ENCODE assay signal across 1 cellular context in the genomic region with DNA sequence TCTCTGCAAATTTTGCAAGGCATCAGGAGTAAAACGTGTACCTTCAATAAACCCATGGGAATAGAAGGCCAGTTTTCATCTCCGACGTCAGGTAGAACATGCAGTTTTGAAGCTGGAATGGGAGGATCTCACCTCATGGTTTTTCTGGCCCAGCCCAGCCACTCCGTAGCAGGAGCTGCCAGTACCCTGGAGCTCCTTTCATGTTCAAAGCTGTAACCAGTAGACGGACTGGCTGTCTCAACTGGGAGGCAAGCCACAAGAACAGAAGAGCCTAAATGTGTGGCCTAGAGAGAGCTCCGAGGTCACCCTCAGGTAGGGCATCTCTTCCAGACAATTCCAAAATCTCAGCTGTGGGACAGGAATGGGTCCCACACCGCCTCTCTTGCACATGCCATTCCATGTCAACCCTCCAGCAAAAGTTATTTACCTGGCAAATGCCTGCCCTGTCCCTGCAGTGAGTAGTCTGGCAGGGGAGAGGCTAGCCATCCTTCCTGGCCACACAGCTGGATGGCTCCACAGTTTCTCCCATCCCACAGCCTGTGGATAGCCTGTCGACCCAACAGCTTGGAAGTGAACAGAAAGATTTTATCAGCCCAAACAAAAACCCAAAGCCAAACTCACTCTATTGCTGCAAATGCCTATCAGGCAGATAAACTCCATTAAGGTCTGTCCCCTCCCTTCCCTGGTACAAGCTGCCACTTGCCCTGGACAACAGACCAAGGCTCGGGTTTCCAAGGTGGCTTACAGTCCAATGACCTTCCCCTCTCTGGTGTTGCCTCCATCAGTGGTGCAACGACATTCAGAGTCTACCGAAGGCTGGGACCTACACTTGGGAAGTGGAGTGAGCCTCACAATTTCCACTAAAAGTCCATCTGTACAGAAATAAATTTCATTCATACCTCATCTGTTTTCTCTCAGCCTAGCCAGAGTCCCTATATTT.
TF ChIP-seq lines count a peak whose summit lies in the region.

No MANE protein-coding gene starts in this region.

TF ChIP-seq in WTC11, 78 proteins besides CTCF, POLR2A, EP300 and RAD21 (continued from another document):
- TF ChIP-seq ZNF317 (CRISPR knock-in tag; IDR thresholded peaks at IDR 0.05; ENCODE audit: borderline replicate concordance, low read depth): no peak
- TF ChIP-seq, protein P1, sequence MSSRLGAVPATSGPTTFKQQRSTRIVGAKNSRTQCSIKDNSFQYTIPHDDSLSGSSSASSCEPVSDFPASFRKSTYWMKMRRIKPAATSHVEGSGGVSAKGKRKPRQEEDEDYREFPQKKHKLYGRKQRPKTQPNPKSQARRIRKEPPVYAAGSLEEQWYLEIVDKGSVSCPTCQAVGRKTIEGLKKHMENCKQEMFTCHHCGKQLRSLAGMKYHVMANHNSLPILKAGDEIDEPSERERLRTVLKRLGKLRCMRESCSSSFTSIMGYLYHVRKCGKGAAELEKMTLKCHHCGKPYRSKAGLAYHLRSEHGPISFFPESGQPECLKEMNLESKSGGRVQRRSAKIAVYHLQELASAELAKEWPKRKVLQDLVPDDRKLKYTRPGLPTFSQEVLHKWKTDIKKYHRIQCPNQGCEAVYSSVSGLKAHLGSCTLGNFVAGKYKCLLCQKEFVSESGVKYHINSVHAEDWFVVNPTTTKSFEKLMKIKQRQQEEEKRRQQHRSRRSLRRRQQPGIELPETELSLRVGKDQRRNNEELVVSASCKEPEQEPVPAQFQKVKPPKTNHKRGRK (CRISPR knock-in tag; IDR thresholded peaks at IDR 0.05; ENCODE audit: borderline replicate concordance): no peak
- TF ChIP-seq, protein P2, sequence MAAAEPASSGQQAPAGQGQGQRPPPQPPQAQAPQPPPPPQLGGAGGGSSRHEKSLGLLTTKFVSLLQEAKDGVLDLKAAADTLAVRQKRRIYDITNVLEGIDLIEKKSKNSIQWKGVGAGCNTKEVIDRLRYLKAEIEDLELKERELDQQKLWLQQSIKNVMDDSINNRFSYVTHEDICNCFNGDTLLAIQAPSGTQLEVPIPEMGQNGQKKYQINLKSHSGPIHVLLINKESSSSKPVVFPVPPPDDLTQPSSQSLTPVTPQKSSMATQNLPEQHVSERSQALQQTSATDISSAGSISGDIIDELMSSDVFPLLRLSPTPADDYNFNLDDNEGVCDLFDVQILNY (CRISPR knock-in tag; IDR thresholded peaks at IDR 0.05): no peak
- TF ChIP-seq, protein P3, sequence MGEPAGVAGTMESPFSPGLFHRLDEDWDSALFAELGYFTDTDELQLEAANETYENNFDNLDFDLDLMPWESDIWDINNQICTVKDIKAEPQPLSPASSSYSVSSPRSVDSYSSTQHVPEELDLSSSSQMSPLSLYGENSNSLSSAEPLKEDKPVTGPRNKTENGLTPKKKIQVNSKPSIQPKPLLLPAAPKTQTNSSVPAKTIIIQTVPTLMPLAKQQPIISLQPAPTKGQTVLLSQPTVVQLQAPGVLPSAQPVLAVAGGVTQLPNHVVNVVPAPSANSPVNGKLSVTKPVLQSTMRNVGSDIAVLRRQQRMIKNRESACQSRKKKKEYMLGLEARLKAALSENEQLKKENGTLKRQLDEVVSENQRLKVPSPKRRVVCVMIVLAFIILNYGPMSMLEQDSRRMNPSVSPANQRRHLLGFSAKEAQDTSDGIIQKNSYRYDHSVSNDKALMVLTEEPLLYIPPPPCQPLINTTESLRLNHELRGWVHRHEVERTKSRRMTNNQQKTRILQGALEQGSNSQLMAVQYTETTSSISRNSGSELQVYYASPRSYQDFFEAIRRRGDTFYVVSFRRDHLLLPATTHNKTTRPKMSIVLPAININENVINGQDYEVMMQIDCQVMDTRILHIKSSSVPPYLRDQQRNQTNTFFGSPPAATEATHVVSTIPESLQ (CRISPR knock-in tag; IDR thresholded peaks at IDR 0.05): no peak
